Comparison of ENCODE assay signal across 7 cellular contexts in the genomic region with DNA sequence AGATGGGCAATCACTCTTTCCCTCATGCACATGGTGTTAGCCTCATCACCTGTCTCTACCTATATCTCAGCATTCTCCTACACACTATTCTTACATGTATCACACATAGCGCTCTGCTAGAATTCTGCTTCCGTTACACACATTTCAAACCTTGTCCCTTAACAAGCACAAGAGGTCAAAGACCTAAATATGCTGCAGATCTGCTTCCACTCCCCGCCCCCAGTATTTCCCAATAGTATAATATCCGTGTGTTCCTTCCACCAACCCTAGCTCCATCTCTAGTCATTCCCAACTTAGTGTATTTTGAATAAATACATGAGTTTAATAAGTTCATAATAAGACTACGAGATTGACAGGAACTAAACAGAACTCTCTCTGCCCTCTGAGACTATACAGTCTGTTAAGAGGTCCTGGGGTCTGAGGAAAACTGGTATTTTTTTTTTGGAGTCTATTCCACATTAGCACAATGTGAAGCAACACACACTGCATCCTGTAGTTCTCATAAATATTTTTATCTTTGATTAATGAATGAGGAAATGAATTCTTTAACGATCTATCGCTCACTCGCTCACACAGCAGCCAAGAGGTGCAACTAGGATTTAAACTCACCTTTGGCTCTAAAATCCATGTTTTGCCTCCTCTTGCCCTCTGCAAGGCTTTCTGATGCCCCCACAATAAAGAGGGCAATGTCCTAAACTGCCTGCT.
"Had no signal": no experiment of that assay in that cellular context is flagged by ENCODE, and none has a peak within 500 bp of the region (broad histone marks: within the 10 kb centered on the region; RNA-seq: fewer than 3 reads in every experiment).

No MANE protein-coding gene starts in this region.

- H3K36me3 ChIP-seq: HAP-1 had no signal

- H2AFZ ChIP-seq: GM23338 had no signal

- DNase-seq: H7, HFFc6 had no signal

- H3K4me1 ChIP-seq: HAP-1 had no signal

- H3K4me3 ChIP-seq: GM23338, HAP-1 had no signal

- FAIRE-seq: HTR-8/SVneo had no signal

- H3K4me2 ChIP-seq: GM23338 had no signal

- H3K27ac Mint-ChIP-seq: GM23338, HFFc6, IgD-negative memory B cell had no signal

- ATAC-seq: GM23338, HCT116 had no signal

- H3K36me3 Mint-ChIP-seq: IgD-negative memory B cell had no signal

- H3K9me3 Mint-ChIP-seq: GM23338 had no signal

- H3K9me3 ChIP-seq: HAP-1 had no signal
